Comparison of ENCODE assay signal across 2 cellular contexts in genomic region chr17:78450696-78451344, GRCh38.
TF ChIP-seq lines count a peak whose summit lies in the region.

No MANE protein-coding gene starts in this region.

TF ChIP-seq in IMR-90, 13 proteins besides CTCF, POLR2A, EP300 and RAD21:
- TF ChIP-seq USF2 (IDR thresholded peaks at IDR 0.05; ENCODE audit: low read depth, low read length) = peak; percentile 35; the same call in 1 of the 2 replicates
- no peak for TF ChIP-seq BHLHE40 (IDR thresholded peaks at IDR 0.05; ENCODE audit: low read depth, low read length)

TF ChIP-seq in HepG2, 621 proteins besides CTCF, POLR2A, EP300 and RAD21 (continued from another document):
- TF ChIP-seq ZNF280B (CRISPR knock-in tag; IDR thresholded peaks at IDR 0.05; ENCODE audit: borderline replicate concordance) (0 out of 2 replicates have a peak, but pooled peaks have one; percentile 14), CREBL2 (CRISPR knock-in tag; IDR thresholded peaks at IDR 0.05; ENCODE audit: borderline replicate concordance) (no peak), HNRNPUL1 (IDR thresholded peaks at IDR 0.05; ENCODE audit: low read depth, low read length) (no peak), PRDM15 (CRISPR knock-in tag; IDR thresholded peaks at IDR 0.05) (no peak), MAFG (CRISPR knock-in tag; IDR thresholded peaks at IDR 0.05) (no peak), THYN1 (CRISPR knock-in tag; IDR thresholded peaks at IDR 0.05; ENCODE audit: borderline replicate concordance, low read depth) (no peak), ZZZ3 (CRISPR knock-in tag; IDR thresholded peaks at IDR 0.05; ENCODE audit: borderline replicate concordance) (no peak), ZHX1 (CRISPR knock-in tag; IDR thresholded peaks at IDR 0.05; ENCODE audit: low read depth) (no peak)
TF ChIP-seq in HepG2: peak in this region for 2.
